In the genomic region with DNA sequence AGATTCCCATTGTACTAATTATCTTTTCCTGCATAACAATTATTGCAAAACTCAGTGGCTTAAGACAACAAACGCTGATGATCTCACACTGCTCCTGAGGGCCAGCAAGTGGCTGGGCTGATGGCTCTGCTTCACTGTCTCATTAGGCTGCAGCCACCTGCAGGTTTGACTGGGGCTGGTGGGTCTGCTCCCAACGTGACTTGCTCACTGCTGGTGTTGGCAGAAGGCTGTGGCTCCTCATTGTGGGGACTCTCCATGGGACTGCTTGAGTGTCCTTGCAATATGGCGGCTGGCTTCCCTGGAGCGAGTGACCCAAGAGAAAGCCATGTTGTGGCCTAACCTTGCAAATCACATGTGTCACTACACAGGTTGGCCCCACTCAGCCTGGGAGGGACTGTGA, we compare ENCODE assay signal across 18 cellular contexts.
"Had no signal": no experiment of that assay in that cellular context is flagged by ENCODE, and none has a peak within 500 bp of the region (broad histone marks: within the 10 kb centered on the region; RNA-seq: fewer than 3 reads in every experiment).

No MANE protein-coding gene starts in this region.

- H3K27me3 ChIP-seq: adrenal gland, cardiac muscle cell, dorsolateral prefrontal cortex, gastroesophageal sphincter, heart left ventricle had no signal

- H3K36me3 ChIP-seq: adrenal gland, cardiac muscle cell, gastroesophageal sphincter, heart left ventricle, thoracic aorta had no signal

- H3K9me3 ChIP-seq: adrenal gland, SK-N-SH had no signal

- H3K4me3 ChIP-seq: adrenal gland, cardiac muscle cell, dorsolateral prefrontal cortex, gastroesophageal sphincter, heart left ventricle, thoracic aorta had no signal

- DNase-seq: activated CD4-positive, alpha-beta T cell treated with anti-CD3 and anti-CD28 coated beads for 4 hours; activated CD8-positive, alpha-beta T cell treated with anti-CD3 and anti-CD28 coated beads for 36 hours; activated naive CD4-positive, alpha-beta T cell treated with anti-CD3 and anti-CD28 coated beads, Interleukin-2, amount 50 U/mL, for 16 hours; activated T-cell treated with anti-CD3 and anti-CD28 coated beads, Interleukin-2, amount 50 U/mL, for 4 hours; adrenal gland; erythroblast; left colon; mammary epithelial cell; midbrain; SK-N-SH; stimulated activated naive B cell treated with anti-CD40 and anti-IgM and Interleukin-4, amounts not matched to agents 10 μg/mL and 1 μg/mL and 100 μg/mL, for 72 hours; T-cell had no signal

- H3K36me3 Mint-ChIP-seq: T-cell had no signal

- H3K27ac Mint-ChIP-seq: activated CD8-positive, alpha-beta T cell treated with anti-CD3 and anti-CD28 coated beads for 36 hours; stimulated activated naive B cell treated with anti-CD40 and anti-IgM and Interleukin-4, amounts not matched to agents 10 μg/mL and 1 μg/mL and 100 μg/mL, for 72 hours; T-cell; WTC11 had no signal

- H3K27ac ChIP-seq: adrenal gland, cardiac muscle cell, dorsolateral prefrontal cortex, gastroesophageal sphincter, heart left ventricle, thoracic aorta had no signal

- H3K4me1 Mint-ChIP-seq: stimulated activated naive B cell treated with anti-CD40 and anti-IgM and Interleukin-4, amounts not matched to agents 10 μg/mL and 1 μg/mL and 100 μg/mL, for 72 hours; T-cell; WTC11 had no signal

- ATAC-seq: activated CD8-positive, alpha-beta T cell treated with anti-CD3 and anti-CD28 coated beads for 36 hours; activated T-cell treated with anti-CD3 and anti-CD28 coated beads, Interleukin-2, amount 50 U/mL, for 4 hours; gastroesophageal sphincter; left colon; stimulated activated naive B cell treated with anti-CD40 and anti-IgM and Interleukin-4, amounts not matched to agents 10 μg/mL and 1 μg/mL and 100 μg/mL, for 72 hours; T-cell; WTC11 had no signal

- H3K4me3 Mint-ChIP-seq: activated CD8-positive, alpha-beta T cell treated with anti-CD3 and anti-CD28 coated beads for 36 hours; activated T-cell treated with anti-CD3 and anti-CD28 coated beads, Interleukin-2, amount 50 U/mL, for 4 hours; stimulated activated naive B cell treated with anti-CD40 and anti-IgM and Interleukin-4, amounts not matched to agents 10 μg/mL and 1 μg/mL and 100 μg/mL, for 72 hours; T-cell; WTC11 had no signal
